8 cellular contexts compared by ENCODE assay signal in genomic region chr17:56785396-56785795, GRCh38. TPM values are rescaled to one million over a fixed set of nuclear protein-coding genes. Genes with fewer than 3 reads are reported as not detected.
DNase-seq lines count a peak whose midpoint lies in the region; ATAC-seq and TF ChIP-seq lines count a peak whose summit lies in the region.
"Had no signal": no experiment of that assay in that cellular context is flagged by ENCODE, and none has a peak within 500 bp of the region (broad histone marks: within the 10 kb centered on the region; RNA-seq: fewer than 3 reads in every experiment).

No MANE protein-coding gene starts in this region.

- H3K4me2 ChIP-seq in DND-41 (ENCODE audit: insufficient read depth, low read length): no peak overlapping the region

- no peak for TF ChIP-seq CTCF in DND-41 (IDR thresholded peaks at IDR 0.05; ENCODE audit: borderline replicate concordance, extremely low read depth, low read length, poor library complexity, severe bottlenecking)
- TF ChIP-seq CTCF in mucosa of descending colon (IDR thresholded peaks at IDR 0.05): no peak

- H3K9ac ChIP-seq in DND-41 (ENCODE audit: low read depth, low read length): no peak overlapping the region

- H3K4me1 ChIP-seq in DND-41 (ENCODE audit: insufficient read depth, low read length): peaks cover 50% of the 10 kb centered on the region
- H3K4me1 ChIP-seq in mucosa of descending colon (ENCODE audit: low read depth): peaks cover 1% of the 10 kb centered on the region

- no peak for ATAC-seq in DND-41 (ENCODE audit: insufficient read depth, low read depth)
- peak; percentile 15 for ATAC-seq in mucosa of descending colon
- ATAC-seq: right cardiac atrium had no signal

- no peak for DNase-seq in DND-41
- peak; percentile 30 for DNase-seq in KBM-7
- peak; percentile 13 for DNase-seq in amniotic epithelial cell (ENCODE audit: low read depth)
- no peak for DNase-seq in mucosa of descending colon
- DNase-seq in NCI-H2029 treated with DMSO at 0.1 percent for 48 hours (lab: John Stamatoyannopoulos, UW): no peak
- no peak for DNase-seq in NCI-H2196 treated with DMSO at 0.1 percent for 48 hours (lab: John Stamatoyannopoulos, UW; ENCODE audit: unreplicated experiment)
- no peak for DNase-seq in head of caudate nucleus
- DNase-seq: right cardiac atrium had no signal

- H3K79me2 ChIP-seq in DND-41 (ENCODE audit: insufficient read depth, low read length): no peaks in the 10 kb centered on the region

- no peaks in the 10 kb centered on the region for H3K27me3 ChIP-seq in DND-41 (ENCODE audit: insufficient read depth, low read length, poor library complexity)

- peak overlapping the region; percentile 83; the same call in 1 of the 2 replicates for H3K27ac ChIP-seq in DND-41 (ENCODE audit: low read length)

- no peak overlapping the region for H2AFZ ChIP-seq in DND-41 (ENCODE audit: low read depth, low read length)

- no peaks in the 10 kb centered on the region for H4K20me1 ChIP-seq in DND-41 (ENCODE audit: insufficient read depth, low read length)

- H3K9me3 ChIP-seq in DND-41 (ENCODE audit: insufficient read depth, low read length, severe bottlenecking) (no peaks in the 10 kb centered on the region), mucosa of descending colon (no peaks in the 10 kb centered on the region)

- intact Hi-C loops in mucosa of descending colon (cut with DNase I, micrococcal nuclease) (no loop called here), head of caudate nucleus (cut with DNase I) (no loop called here)

- in situ Hi-C loops in KBM-7 (cut with MboI; ENCODE audit: low pct_unique_long_range_greater_than_20kb, low sequenced_read_pairs): no loop called here

- H3K4me3 ChIP-seq in DND-41 (ENCODE audit: low read depth in 1 of 2, low read length in 2 of 2): no peak overlapping the region
- no peak overlapping the region for H3K4me3 ChIP-seq in mucosa of descending colon

- H3K36me3 ChIP-seq in DND-41 (ENCODE audit: insufficient read depth, low read length) (no peaks in the 10 kb centered on the region), mucosa of descending colon (ENCODE audit: low read depth) (no peaks in the 10 kb centered on the region)

RNA-seq across cellular contexts. Expression of gene C17orf67, which starts 48.3 kb away (rescaled TPM):
- total RNA-seq in mucosa of descending colon: 1 to 10 TPM; 1.1 to 3.4 (median 1.1) TPM

RNA-seq across cellular contexts. Expression of gene DGKE, which starts 48.6 kb away (rescaled TPM):
- total RNA-seq in mucosa of descending colon: 10 to 100 TPM in 1 of 3 donors, 1 to 10 TPM in 2; 5.8 to 22.2 (median 9.8) TPM

Comparison
In these comparisons a context has a peak if more than half of its experiments do, and no peak if none do; other contexts are left out.
1. DNase-seq: peak in KBM-7 (single experiment) and amniotic epithelial cell (single experiment); none in DND-41 (single experiment), mucosa of descending colon (0 of 3), NCI-H2029 treated with DMSO at 0.1 percent for 48 hours (single experiment), NCI-H2196 treated with DMSO at 0.1 percent for 48 hours (single experiment) and head of caudate nucleus (0 of 42).